1 cellular context compared by ENCODE assay signal in the genomic region with DNA sequence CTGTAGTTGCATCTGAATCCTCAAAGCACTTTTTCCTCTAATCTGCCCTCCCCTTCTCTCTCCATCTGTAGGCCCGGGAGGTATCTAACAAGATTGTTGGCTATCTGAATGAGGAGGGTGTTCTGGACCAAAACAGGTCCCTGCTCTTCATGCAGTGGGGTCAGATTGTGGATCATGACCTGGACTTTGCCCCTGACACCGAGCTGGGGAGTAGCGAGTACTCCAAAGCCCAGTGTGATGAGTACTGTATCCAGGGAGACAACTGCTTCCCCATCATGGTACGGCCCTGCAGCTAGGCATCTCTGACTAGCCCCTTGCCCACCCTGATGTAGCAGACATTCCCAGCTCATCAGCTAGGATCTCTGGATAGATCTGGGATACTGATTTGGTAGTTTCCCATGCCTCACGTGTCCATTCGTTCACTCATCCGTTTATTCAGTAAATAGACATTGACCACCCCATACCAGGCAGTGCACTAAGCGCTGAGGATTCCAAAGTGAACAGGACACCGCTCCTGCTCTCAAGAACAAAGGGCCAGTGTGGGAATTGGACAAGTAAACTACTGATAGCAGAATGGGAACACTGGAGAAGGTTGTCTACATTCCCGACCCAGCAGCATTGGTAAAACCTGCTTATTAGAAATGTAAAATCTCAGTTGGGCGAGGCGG.
TF ChIP-seq lines count a peak whose summit lies in the region.

No MANE protein-coding gene starts in this region.

TF ChIP-seq in SK-N-SH, 30 proteins besides CTCF, POLR2A, EP300 and RAD21 (continued from another document):
- TF ChIP-seq, protein P1, sequence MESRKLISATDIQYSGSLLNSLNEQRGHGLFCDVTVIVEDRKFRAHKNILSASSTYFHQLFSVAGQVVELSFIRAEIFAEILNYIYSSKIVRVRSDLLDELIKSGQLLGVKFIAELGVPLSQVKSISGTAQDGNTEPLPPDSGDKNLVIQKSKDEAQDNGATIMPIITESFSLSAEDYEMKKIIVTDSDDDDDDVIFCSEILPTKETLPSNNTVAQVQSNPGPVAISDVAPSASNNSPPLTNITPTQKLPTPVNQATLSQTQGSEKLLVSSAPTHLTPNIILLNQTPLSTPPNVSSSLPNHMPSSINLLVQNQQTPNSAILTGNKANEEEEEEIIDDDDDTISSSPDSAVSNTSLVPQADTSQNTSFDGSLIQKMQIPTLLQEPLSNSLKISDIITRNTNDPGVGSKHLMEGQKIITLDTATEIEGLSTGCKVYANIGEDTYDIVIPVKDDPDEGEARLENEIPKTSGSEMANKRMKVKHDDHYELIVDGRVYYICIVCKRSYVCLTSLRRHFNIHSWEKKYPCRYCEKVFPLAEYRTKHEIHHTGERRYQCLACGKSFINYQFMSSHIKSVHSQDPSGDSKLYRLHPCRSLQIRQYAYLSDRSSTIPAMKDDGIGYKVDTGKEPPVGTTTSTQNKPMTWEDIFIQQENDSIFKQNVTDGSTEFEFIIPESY (IDR thresholded peaks at IDR 0.05; ENCODE audit: borderline replicate concordance, low read depth) = no peak
- TF ChIP-seq, protein P2, sequence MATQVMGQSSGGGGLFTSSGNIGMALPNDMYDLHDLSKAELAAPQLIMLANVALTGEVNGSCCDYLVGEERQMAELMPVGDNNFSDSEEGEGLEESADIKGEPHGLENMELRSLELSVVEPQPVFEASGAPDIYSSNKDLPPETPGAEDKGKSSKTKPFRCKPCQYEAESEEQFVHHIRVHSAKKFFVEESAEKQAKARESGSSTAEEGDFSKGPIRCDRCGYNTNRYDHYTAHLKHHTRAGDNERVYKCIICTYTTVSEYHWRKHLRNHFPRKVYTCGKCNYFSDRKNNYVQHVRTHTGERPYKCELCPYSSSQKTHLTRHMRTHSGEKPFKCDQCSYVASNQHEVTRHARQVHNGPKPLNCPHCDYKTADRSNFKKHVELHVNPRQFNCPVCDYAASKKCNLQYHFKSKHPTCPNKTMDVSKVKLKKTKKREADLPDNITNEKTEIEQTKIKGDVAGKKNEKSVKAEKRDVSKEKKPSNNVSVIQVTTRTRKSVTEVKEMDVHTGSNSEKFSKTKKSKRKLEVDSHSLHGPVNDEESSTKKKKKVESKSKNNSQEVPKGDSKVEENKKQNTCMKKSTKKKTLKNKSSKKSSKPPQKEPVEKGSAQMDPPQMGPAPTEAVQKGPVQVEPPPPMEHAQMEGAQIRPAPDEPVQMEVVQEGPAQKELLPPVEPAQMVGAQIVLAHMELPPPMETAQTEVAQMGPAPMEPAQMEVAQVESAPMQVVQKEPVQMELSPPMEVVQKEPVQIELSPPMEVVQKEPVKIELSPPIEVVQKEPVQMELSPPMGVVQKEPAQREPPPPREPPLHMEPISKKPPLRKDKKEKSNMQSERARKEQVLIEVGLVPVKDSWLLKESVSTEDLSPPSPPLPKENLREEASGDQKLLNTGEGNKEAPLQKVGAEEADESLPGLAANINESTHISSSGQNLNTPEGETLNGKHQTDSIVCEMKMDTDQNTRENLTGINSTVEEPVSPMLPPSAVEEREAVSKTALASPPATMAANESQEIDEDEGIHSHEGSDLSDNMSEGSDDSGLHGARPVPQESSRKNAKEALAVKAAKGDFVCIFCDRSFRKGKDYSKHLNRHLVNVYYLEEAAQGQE (IDR thresholded peaks at IDR 0.05; ENCODE audit: low read depth, low read length) = no peak
- TF ChIP-seq FOXJ3 (CRISPR knock-in tag; IDR thresholded peaks at IDR 0.05) (no peak), NFIC (IDR thresholded peaks at IDR 0.05; ENCODE audit: borderline replicate concordance) (no peak), SMC3 (IDR thresholded peaks at IDR 0.05; ENCODE audit: low read depth, low read length) (no peak), CHD2 (IDR thresholded peaks at IDR 0.05; ENCODE audit: low read length, partially characterized antibody) (no peak), NRF1 (IDR thresholded peaks at IDR 0.05; ENCODE audit: low read depth, low read length) (no peak), SIN3A (IDR thresholded peaks at IDR 0.05; ENCODE audit: borderline replicate concordance, low read depth, low read length) (no peak), TEAD4 (IDR thresholded peaks at IDR 0.05; ENCODE audit: borderline replicate concordance, insufficient read depth) (no peak), FOSL2 (IDR thresholded peaks at IDR 0.05; ENCODE audit: borderline replicate concordance, low read depth) (no peak)
